ENCODE assay signal across 1 cellular context in the genomic region with DNA sequence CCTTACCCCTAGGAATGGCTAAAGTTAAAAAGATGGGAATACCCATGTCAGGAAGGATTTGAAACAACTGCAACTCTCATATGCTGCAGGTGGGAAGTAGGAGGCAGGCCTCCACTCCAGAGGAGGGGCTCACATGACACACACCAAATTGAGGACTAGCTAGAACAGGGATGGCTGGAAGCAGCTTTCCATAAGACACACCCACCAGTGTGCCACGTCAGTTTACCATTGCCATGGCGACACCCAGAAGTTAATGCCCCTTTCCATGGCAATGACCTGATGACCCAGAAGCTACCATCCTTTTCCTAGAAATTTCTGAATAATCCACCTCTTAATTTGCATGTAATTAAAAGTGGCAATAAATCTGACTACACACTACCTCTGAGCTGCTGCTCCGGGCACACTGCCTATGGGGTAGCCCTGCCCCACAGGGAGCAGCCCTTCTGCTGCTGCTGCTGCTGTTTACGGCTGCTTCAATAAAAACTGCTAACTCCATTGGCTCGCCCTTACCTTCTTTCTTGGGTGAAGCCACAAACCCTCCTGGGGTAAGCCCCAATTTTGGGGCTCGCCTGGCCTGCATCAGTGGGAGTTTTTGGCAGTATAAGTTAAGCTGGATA.
TF ChIP-seq lines count a peak whose summit lies in the region.

No MANE protein-coding gene starts in this region.

TF ChIP-seq in WTC11, 78 proteins besides CTCF, POLR2A, EP300 and RAD21 (continued from another document):
- TF ChIP-seq, protein P1, sequence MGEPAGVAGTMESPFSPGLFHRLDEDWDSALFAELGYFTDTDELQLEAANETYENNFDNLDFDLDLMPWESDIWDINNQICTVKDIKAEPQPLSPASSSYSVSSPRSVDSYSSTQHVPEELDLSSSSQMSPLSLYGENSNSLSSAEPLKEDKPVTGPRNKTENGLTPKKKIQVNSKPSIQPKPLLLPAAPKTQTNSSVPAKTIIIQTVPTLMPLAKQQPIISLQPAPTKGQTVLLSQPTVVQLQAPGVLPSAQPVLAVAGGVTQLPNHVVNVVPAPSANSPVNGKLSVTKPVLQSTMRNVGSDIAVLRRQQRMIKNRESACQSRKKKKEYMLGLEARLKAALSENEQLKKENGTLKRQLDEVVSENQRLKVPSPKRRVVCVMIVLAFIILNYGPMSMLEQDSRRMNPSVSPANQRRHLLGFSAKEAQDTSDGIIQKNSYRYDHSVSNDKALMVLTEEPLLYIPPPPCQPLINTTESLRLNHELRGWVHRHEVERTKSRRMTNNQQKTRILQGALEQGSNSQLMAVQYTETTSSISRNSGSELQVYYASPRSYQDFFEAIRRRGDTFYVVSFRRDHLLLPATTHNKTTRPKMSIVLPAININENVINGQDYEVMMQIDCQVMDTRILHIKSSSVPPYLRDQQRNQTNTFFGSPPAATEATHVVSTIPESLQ (CRISPR knock-in tag; IDR thresholded peaks at IDR 0.05) = no peak
- TF ChIP-seq, protein P2, sequence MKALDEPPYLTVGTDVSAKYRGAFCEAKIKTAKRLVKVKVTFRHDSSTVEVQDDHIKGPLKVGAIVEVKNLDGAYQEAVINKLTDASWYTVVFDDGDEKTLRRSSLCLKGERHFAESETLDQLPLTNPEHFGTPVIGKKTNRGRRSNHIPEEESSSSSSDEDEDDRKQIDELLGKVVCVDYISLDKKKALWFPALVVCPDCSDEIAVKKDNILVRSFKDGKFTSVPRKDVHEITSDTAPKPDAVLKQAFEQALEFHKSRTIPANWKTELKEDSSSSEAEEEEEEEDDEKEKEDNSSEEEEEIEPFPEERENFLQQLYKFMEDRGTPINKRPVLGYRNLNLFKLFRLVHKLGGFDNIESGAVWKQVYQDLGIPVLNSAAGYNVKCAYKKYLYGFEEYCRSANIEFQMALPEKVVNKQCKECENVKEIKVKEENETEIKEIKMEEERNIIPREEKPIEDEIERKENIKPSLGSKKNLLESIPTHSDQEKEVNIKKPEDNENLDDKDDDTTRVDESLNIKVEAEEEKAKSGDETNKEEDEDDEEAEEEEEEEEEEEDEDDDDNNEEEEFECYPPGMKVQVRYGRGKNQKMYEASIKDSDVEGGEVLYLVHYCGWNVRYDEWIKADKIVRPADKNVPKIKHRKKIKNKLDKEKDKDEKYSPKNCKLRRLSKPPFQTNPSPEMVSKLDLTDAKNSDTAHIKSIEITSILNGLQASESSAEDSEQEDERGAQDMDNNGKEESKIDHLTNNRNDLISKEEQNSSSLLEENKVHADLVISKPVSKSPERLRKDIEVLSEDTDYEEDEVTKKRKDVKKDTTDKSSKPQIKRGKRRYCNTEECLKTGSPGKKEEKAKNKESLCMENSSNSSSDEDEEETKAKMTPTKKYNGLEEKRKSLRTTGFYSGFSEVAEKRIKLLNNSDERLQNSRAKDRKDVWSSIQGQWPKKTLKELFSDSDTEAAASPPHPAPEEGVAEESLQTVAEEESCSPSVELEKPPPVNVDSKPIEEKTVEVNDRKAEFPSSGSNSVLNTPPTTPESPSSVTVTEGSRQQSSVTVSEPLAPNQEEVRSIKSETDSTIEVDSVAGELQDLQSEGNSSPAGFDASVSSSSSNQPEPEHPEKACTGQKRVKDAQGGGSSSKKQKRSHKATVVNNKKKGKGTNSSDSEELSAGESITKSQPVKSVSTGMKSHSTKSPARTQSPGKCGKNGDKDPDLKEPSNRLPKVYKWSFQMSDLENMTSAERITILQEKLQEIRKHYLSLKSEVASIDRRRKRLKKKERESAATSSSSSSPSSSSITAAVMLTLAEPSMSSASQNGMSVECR (CRISPR knock-in tag; IDR thresholded peaks at IDR 0.05; ENCODE audit: borderline replicate concordance) = no peak
- TF ChIP-seq, protein P3, sequence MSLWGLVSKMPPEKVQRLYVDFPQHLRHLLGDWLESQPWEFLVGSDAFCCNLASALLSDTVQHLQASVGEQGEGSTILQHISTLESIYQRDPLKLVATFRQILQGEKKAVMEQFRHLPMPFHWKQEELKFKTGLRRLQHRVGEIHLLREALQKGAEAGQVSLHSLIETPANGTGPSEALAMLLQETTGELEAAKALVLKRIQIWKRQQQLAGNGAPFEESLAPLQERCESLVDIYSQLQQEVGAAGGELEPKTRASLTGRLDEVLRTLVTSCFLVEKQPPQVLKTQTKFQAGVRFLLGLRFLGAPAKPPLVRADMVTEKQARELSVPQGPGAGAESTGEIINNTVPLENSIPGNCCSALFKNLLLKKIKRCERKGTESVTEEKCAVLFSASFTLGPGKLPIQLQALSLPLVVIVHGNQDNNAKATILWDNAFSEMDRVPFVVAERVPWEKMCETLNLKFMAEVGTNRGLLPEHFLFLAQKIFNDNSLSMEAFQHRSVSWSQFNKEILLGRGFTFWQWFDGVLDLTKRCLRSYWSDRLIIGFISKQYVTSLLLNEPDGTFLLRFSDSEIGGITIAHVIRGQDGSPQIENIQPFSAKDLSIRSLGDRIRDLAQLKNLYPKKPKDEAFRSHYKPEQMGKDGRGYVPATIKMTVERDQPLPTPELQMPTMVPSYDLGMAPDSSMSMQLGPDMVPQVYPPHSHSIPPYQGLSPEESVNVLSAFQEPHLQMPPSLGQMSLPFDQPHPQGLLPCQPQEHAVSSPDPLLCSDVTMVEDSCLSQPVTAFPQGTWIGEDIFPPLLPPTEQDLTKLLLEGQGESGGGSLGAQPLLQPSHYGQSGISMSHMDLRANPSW (CRISPR knock-in tag; conservative IDR thresholded peaks at IDR 0.05; ENCODE audit: low read depth) = no peak
- no peak for TF ChIP-seq SOX15 (CRISPR knock-in tag; IDR thresholded peaks at IDR 0.05)
- no peak for TF ChIP-seq ZNF121 (CRISPR knock-in tag; IDR thresholded peaks at IDR 0.05)
- no peak for TF ChIP-seq ELF4 (CRISPR knock-in tag; IDR thresholded peaks at IDR 0.05; ENCODE audit: low read depth)
- TF ChIP-seq, protein P4, sequence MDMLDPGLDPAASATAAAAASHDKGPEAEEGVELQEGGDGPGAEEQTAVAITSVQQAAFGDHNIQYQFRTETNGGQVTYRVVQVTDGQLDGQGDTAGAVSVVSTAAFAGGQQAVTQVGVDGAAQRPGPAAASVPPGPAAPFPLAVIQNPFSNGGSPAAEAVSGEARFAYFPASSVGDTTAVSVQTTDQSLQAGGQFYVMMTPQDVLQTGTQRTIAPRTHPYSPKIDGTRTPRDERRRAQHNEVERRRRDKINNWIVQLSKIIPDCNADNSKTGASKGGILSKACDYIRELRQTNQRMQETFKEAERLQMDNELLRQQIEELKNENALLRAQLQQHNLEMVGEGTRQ (CRISPR knock-in tag; IDR thresholded peaks at IDR 0.05) = no peak
- TF ChIP-seq, protein P5, sequence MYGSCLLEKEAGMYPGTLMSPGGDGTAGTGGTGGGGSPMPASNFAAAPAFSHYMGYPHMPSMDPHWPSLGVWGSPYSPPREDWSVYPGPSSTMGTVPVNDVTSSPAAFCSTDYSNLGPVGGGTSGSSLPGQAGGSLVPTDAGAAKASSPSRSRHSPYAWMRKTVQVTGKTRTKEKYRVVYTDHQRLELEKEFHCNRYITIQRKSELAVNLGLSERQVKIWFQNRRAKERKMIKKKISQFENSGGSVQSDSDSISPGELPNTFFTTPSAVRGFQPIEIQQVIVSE (CRISPR knock-in tag; IDR thresholded peaks at IDR 0.05; ENCODE audit: borderline replicate concordance) = no peak
- TF ChIP-seq, protein P6, sequence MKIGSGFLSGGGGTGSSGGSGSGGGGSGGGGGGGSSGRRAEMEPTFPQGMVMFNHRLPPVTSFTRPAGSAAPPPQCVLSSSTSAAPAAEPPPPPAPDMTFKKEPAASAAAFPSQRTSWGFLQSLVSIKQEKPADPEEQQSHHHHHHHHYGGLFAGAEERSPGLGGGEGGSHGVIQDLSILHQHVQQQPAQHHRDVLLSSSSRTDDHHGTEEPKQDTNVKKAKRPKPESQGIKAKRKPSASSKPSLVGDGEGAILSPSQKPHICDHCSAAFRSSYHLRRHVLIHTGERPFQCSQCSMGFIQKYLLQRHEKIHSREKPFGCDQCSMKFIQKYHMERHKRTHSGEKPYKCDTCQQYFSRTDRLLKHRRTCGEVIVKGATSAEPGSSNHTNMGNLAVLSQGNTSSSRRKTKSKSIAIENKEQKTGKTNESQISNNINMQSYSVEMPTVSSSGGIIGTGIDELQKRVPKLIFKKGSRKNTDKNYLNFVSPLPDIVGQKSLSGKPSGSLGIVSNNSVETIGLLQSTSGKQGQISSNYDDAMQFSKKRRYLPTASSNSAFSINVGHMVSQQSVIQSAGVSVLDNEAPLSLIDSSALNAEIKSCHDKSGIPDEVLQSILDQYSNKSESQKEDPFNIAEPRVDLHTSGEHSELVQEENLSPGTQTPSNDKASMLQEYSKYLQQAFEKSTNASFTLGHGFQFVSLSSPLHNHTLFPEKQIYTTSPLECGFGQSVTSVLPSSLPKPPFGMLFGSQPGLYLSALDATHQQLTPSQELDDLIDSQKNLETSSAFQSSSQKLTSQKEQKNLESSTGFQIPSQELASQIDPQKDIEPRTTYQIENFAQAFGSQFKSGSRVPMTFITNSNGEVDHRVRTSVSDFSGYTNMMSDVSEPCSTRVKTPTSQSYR (CRISPR knock-in tag; IDR thresholded peaks at IDR 0.05) = no peak
- TF ChIP-seq ZNF416 (CRISPR knock-in tag; IDR thresholded peaks at IDR 0.05) = no peak
- TF ChIP-seq, protein P7, sequence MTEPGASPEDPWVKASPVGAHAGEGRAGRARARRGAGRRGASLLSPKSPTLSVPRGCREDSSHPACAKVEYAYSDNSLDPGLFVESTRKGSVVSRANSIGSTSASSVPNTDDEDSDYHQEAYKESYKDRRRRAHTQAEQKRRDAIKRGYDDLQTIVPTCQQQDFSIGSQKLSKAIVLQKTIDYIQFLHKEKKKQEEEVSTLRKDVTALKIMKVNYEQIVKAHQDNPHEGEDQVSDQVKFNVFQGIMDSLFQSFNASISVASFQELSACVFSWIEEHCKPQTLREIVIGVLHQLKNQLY (CRISPR knock-in tag; IDR thresholded peaks at IDR 0.05) = no peak
